Comparison of ENCODE assay signal across 1 cellular context in genomic region chr10:27147701-27148100, GRCh38.
A peak's percentile ranks its signal among the peaks of the same experiment; 100 is the strongest.
TF ChIP-seq lines count a peak whose summit lies in the region.

No MANE protein-coding gene starts in this region.

TF ChIP-seq in H1, 55 proteins besides CTCF, POLR2A, EP300 and RAD21:
- TF ChIP-seq POLR2AphosphoS5 (IDR thresholded peaks at IDR 0.05; ENCODE audit: low read depth, low read length) (0 out of 2 replicates have a peak, but pooled peaks have one; percentile 40), CHD2 (IDR thresholded peaks at IDR 0.05; ENCODE audit: low read length) (no peak)
